Comparison of ENCODE assay signal across 1 cellular context in the genomic region with DNA sequence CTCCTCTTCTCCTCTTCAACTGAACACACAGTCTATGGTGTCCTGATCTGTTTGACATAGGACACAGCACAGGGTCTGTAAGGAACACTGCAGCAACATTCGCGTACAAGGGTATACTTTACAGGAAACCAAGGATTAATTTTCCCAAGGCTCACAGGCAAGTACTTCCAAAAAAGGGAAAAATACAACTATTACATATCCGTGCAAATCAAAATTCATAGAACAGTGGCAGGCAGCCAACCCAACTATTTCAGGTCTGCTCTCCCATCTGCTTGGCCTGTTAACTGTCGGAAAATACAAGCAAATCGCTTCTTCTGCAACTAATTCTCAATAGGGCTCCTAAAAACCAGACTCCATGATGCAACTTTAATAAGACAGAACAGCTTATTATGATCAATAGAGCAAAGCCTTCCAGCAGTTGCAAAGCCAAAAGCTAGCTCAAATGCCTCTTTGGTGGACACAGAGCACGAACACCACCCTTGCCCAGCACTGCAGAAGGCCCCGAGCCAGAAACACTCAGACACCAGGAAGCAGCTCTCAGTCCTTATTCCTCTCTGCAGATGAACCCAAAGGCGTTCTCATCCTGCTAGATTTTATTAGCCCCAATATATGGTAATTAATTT.
TF ChIP-seq lines count a peak whose summit lies in the region.

No MANE protein-coding gene starts in this region.

TF ChIP-seq in GM23338, 12 proteins besides CTCF, POLR2A, EP300 and RAD21 (continued from another document):
- TF ChIP-seq ZNF114 (CRISPR knock-in tag; IDR thresholded peaks at IDR 0.05) (no peak), JUNB (IDR thresholded peaks at IDR 0.05; ENCODE audit: unreplicated experiment) (no peak), EZH2 (IDR thresholded peaks at IDR 0.05; ENCODE audit: low read depth, unreplicated experiment) (no peak)
